27 cellular contexts compared by ENCODE assay signal in the genomic region with DNA sequence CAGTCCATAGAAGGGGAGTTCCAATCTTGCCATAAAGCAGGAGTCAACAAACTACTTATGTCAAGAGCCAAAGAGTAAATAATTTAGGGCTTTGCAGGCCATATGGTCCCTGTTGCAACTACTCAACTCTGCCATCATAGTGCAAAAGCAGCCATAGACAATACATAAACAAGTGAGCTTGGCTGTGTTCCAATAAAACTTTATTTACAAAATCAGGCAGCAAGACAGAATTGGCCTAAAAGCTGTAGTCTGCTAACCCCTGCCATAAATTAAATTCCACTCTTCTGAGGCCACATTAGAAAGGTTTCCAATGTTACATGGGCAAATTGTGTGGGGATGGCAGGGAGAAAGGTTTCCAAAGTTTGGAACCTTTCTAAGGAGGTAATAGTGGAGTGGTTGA. TPM values are rescaled to one million over a fixed set of nuclear protein-coding genes. Genes with fewer than 3 reads are reported as not detected.
"Had no signal": no experiment of that assay in that cellular context is flagged by ENCODE, and none has a peak within 500 bp of the region (broad histone marks: within the 10 kb centered on the region; RNA-seq: fewer than 3 reads in every experiment).

No MANE protein-coding gene starts in this region.

- H3K9me3 ChIP-seq: SK-N-SH had no signal

- H3K27me3 Mint-ChIP-seq: IgD-negative memory B cell, T-cell had no signal

- ATAC-seq: HepG2, Panc1, PC-3, T-cell had no signal

- H3K4me1 Mint-ChIP-seq: IgD-negative memory B cell had no signal

- H3K4me3 Mint-ChIP-seq: IgD-negative memory B cell, T-cell had no signal

- FAIRE-seq: HepG2 had no signal

- H3K36me3 Mint-ChIP-seq: IgD-negative memory B cell had no signal

- H3K27ac ChIP-seq: RWPE1 had no signal

- H3K9me3 Mint-ChIP-seq: IgD-negative memory B cell, T-cell had no signal

- H3K9ac ChIP-seq: SK-N-SH had no signal

- H3K4me2 ChIP-seq: SK-N-SH had no signal

- H3K27ac Mint-ChIP-seq: IgD-negative memory B cell, T-cell had no signal

- DNase-seq: KBM-7; MV-4-11; NCI-H1048; NCI-H1105; NCI-H1417; NCI-H1436 treated with DMSO at 0.1 percent for 48 hours; NCI-H1694; NCI-H187 treated with DMSO at 0.1 percent for 48 hours; NCI-H2029 treated with DMSO at 0.1 percent for 48 hours; NCI-H2107; NCI-H2227 treated with DMSO at 0.1 percent for 48 hours; NCI-H524; NCI-H526 treated with DMSO at 0.1 percent for 48 hours; NCI-H748 treated with DMSO at 0.1 percent for 48 hours; NK-92 treated with Interleukin-12 subunit alpha and Interleukin-12 subunit beta, amount 100 ng/mL, for 24 hours; PC-3; SHP77; SK-N-SH; SW 1271; T-cell had no signal

RNA-seq across cellular contexts. Expression of a gene that starts 41.4 kb away (rescaled TPM):
- total RNA-seq: HepG2, MCF 10A, OCI-LY7, PC-3, SK-MEL-5, T-cell had no signal
- polyA plus RNA-seq: IgD-negative memory B cell had no signal
